ENCODE assay signal across 18 cellular contexts in genomic region chr20:43945391-43946205, GRCh38. TPM values are rescaled to one million over a fixed set of nuclear protein-coding genes. Genes with fewer than 3 reads are reported as not detected.
"Had no signal": no experiment of that assay in that cellular context is flagged by ENCODE, and none has a peak within 500 bp of the region (broad histone marks: within the 10 kb centered on the region; RNA-seq: fewer than 3 reads in every experiment).

No MANE protein-coding gene starts in this region.

- H3K36me3 ChIP-seq: lower lobe of right lung, spleen had no signal

- H3K9me3 Mint-ChIP-seq: activated naive CD8-positive, alpha-beta T cell treated with anti-CD3 and anti-CD28 coated beads for 36 hours; nephron had no signal

- H3K4me3 Mint-ChIP-seq: activated naive CD8-positive, alpha-beta T cell treated with anti-CD3 and anti-CD28 coated beads for 36 hours; nephron; WTC11 had no signal

- DNase-seq: activated CD4-positive, alpha-beta T cell treated with anti-CD3 and anti-CD28 coated beads for 48 hours; activated effector memory CD4-positive, alpha-beta T cell treated with anti-CD3 and anti-CD28 coated beads, Interleukin-2, amount 50 U/mL, for 16 hours; activated naive CD8-positive, alpha-beta T cell treated with anti-CD3 and anti-CD28 coated beads for 36 hours; activated T-cell treated with anti-CD3 and anti-CD28 coated beads for 4 hours; effector CD4-positive, alpha-beta T cell; foreskin keratinocyte; immature natural killer cell; lower lobe of right lung; spleen; stimulated activated CD4-positive, alpha-beta T cell treated with anti-CD3 and anti-CD28 coated beads, Interleukin-1b, Interleukin-23, amount 100 ng/mL, for 48 hours; stimulated activated naive CD4-positive, alpha-beta T cell; substantia nigra; T-helper 9 cell; trophoblast cell had no signal

- H3K36me3 Mint-ChIP-seq: activated naive CD8-positive, alpha-beta T cell treated with anti-CD3 and anti-CD28 coated beads for 36 hours; immature natural killer cell; WTC11 had no signal

- ATAC-seq: foreskin keratinocyte, lower lobe of right lung, sciatic nerve had no signal

- H3K4me1 Mint-ChIP-seq: nephron had no signal

- H3K27ac Mint-ChIP-seq: activated naive CD8-positive, alpha-beta T cell treated with anti-CD3 and anti-CD28 coated beads for 36 hours; nephron; WTC11 had no signal

- H3K4me3 ChIP-seq: lower lobe of right lung, spleen had no signal

- H3K9me3 ChIP-seq: lower lobe of right lung, spleen had no signal

- H3K27ac ChIP-seq: foreskin keratinocyte, lower lobe of right lung, spleen had no signal

RNA-seq across cellular contexts. Expression of gene TOX2, which starts 30.9 kb away (rescaled TPM):
- total RNA-seq: bronchial epithelial cell had no signal
